Comparison of ENCODE assay signal across 1 cellular context in the genomic region with DNA sequence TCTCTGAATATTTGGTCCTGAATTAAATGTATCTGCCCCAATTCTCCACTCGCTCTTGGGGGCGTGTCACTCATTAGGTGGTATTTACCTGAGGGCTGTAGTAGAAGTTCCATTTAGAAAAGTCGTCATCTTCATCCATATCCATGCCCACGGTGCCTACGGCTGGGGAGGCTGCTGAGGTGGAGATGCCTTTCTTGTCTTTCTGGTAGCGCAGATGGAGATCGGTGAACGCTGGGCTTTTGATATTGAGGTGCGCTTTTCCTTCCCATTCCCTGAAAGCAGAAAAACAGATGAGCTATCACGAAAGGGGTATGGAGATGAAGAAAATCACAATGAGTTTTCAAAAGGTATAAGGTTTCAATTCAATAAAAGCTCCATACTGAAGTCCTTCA.
TF ChIP-seq lines count a peak whose summit lies in the region.

No MANE protein-coding gene starts in this region.

TF ChIP-seq in HepG2, 621 proteins besides CTCF, POLR2A, EP300 and RAD21 (continued from another document and continues in another):
- TF ChIP-seq, protein P1, sequence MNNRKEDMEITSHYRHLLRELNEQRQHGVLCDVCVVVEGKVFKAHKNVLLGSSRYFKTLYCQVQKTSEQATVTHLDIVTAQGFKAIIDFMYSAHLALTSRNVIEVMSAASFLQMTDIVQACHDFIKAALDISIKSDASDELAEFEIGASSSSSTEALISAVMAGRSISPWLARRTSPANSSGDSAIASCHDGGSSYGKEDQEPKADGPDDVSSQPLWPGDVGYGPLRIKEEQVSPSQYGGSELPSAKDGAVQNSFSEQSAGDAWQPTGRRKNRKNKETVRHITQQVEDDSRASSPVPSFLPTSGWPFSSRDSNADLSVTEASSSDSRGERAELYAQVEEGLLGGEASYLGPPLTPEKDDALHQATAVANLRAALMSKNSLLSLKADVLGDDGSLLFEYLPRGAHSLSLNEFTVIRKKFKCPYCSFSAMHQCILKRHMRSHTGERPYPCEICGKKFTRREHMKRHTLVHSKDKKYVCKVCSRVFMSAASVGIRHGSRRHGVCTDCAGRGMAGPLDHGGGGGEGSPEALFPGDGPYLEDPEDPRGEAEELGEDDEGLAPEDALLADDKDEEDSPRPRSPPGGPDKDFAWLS (CRISPR knock-in tag; IDR thresholded peaks at IDR 0.05; ENCODE audit: borderline replicate concordance), result no peak
- TF ChIP-seq ZNF446 (CRISPR knock-in tag; IDR thresholded peaks at IDR 0.05) (peak; percentile 37; the same call in 1 of the 2 replicates), KLF9 (CRISPR knock-in tag; IDR thresholded peaks at IDR 0.05; ENCODE audit: low read depth) (0 out of 2 replicates have a peak, but pooled peaks have one; percentile 8), ZNF225 (CRISPR knock-in tag; IDR thresholded peaks at IDR 0.05) (no peak), ZC3H13 (CRISPR knock-in tag; IDR thresholded peaks at IDR 0.05) (peak; percentile 98), KLF13 (CRISPR knock-in tag; IDR thresholded peaks at IDR 0.05) (no peak), ZNF264 (CRISPR knock-in tag; IDR thresholded peaks at IDR 0.05) (no peak), FOXP1 (IDR thresholded peaks at IDR 0.05) (no peak), FOXP1 (CRISPR knock-in tag; IDR thresholded peaks at IDR 0.05) (no peak), GTF2F1 (IDR thresholded peaks at IDR 0.05; ENCODE audit: low read length) (no peak), SMARCE1 (IDR thresholded peaks at IDR 0.05; ENCODE audit: borderline replicate concordance) (no peak), GABPA (IDR thresholded peaks at IDR 0.05; ENCODE audit: low read depth, low read length) (no peak), GABPA (CRISPR knock-in tag; IDR thresholded peaks at IDR 0.05; ENCODE audit: low read depth) (no peak), ZBTB8A (CRISPR knock-in tag; IDR thresholded peaks at IDR 0.05; ENCODE audit: borderline replicate concordance, low read depth) (no peak), ZNF772 (CRISPR knock-in tag; IDR thresholded peaks at IDR 0.05) (no peak), PAF1 (CRISPR knock-in tag; IDR thresholded peaks at IDR 0.05) (peak; percentile 79; the same call in 1 of the 2 replicates), SRSF4 (IDR thresholded peaks at IDR 0.05; ENCODE audit: low read depth, low read length, poor library complexity, severe bottlenecking) (no peak), ZNF138 (CRISPR knock-in tag; IDR thresholded peaks at IDR 0.05; ENCODE audit: low read depth) (no peak), YY1 (IDR thresholded peaks at IDR 0.05; ENCODE audit: insufficient read depth, insufficient replicate concordance, low read depth, low read length) (no peak), RORA (CRISPR knock-in tag; IDR thresholded peaks at IDR 0.05) (0 out of 2 replicates have a peak, but pooled peaks have one; percentile 48), SPEN (CRISPR knock-in tag; IDR thresholded peaks at IDR 0.05; ENCODE audit: low read depth) (no peak), ZNF30 (CRISPR knock-in tag; IDR thresholded peaks at IDR 0.05) (no peak)
- TF ChIP-seq, protein P2, sequence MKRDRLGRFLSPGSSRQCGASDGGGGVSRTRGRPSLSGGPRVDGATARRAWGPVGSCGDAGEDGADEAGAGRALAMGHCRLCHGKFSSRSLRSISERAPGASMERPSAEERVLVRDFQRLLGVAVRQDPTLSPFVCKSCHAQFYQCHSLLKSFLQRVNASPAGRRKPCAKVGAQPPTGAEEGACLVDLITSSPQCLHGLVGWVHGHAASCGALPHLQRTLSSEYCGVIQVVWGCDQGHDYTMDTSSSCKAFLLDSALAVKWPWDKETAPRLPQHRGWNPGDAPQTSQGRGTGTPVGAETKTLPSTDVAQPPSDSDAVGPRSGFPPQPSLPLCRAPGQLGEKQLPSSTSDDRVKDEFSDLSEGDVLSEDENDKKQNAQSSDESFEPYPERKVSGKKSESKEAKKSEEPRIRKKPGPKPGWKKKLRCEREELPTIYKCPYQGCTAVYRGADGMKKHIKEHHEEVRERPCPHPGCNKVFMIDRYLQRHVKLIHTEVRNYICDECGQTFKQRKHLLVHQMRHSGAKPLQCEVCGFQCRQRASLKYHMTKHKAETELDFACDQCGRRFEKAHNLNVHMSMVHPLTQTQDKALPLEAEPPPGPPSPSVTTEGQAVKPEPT (CRISPR knock-in tag; IDR thresholded peaks at IDR 0.05; ENCODE audit: low read depth), result no peak
- TF ChIP-seq, protein P3, sequence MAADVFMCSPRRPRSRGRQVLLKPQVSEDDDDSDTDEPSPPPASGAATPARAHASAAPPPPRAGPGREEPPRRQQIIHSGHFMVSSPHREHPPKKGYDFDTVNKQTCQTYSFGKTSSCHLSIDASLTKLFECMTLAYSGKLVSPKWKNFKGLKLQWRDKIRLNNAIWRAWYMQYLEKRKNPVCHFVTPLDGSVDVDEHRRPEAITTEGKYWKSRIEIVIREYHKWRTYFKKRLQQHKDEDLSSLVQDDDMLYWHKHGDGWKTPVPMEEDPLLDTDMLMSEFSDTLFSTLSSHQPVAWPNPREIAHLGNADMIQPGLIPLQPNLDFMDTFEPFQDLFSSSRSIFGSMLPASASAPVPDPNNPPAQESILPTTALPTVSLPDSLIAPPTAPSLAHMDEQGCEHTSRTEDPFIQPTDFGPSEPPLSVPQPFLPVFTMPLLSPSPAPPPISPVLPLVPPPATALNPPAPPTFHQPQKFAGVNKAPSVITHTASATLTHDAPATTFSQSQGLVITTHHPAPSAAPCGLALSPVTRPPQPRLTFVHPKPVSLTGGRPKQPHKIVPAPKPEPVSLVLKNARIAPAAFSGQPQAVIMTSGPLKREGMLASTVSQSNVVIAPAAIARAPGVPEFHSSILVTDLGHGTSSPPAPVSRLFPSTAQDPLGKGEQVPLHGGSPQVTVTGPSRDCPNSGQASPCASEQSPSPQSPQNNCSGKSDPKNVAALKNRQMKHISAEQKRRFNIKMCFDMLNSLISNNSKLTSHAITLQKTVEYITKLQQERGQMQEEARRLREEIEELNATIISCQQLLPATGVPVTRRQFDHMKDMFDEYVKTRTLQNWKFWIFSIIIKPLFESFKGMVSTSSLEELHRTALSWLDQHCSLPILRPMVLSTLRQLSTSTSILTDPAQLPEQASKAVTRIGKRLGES (CRISPR knock-in tag; IDR thresholded peaks at IDR 0.05; ENCODE audit: borderline replicate concordance), result no peak
- TF ChIP-seq, protein P4, sequence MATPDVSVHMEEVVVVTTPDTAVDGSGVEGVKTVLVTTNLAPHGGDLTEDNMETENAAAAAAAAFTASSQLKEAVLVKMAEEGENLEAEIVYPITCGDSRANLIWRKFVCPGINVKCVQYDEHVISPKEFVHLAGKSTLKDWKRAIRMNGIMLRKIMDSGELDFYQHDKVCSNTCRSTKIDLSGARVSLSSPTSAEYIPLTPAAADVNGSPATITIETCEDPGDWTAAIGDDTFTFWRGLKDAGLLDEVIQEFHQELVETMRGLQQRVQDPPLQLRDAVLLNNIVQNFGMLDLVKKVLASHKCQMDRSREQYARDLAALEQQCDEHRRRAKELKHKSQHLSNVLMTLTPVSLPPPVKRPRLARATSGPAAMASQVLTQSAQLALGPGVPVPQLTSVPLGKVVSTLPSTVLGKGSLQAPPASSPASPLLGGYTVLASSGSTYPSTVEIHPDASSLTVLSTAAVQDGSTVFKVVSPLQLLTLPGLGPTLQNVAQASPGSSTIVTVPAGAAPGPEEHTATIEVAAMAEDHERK (CRISPR knock-in tag; IDR thresholded peaks at IDR 0.05; ENCODE audit: low read depth), result no peak
- TF ChIP-seq, protein P5, sequence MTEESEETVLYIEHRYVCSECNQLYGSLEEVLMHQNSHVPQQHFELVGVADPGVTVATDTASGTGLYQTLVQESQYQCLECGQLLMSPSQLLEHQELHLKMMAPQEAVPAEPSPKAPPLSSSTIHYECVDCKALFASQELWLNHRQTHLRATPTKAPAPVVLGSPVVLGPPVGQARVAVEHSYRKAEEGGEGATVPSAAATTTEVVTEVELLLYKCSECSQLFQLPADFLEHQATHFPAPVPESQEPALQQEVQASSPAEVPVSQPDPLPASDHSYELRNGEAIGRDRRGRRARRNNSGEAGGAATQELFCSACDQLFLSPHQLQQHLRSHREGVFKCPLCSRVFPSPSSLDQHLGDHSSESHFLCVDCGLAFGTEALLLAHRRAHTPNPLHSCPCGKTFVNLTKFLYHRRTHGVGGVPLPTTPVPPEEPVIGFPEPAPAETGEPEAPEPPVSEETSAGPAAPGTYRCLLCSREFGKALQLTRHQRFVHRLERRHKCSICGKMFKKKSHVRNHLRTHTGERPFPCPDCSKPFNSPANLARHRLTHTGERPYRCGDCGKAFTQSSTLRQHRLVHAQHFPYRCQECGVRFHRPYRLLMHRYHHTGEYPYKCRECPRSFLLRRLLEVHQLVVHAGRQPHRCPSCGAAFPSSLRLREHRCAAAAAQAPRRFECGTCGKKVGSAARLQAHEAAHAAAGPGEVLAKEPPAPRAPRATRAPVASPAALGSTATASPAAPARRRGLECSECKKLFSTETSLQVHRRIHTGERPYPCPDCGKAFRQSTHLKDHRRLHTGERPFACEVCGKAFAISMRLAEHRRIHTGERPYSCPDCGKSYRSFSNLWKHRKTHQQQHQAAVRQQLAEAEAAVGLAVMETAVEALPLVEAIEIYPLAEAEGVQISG (CRISPR knock-in tag; IDR thresholded peaks at IDR 0.05), result 0 out of 2 replicates have a peak, but pooled peaks have one; percentile 26
- TF ChIP-seq, protein P6, sequence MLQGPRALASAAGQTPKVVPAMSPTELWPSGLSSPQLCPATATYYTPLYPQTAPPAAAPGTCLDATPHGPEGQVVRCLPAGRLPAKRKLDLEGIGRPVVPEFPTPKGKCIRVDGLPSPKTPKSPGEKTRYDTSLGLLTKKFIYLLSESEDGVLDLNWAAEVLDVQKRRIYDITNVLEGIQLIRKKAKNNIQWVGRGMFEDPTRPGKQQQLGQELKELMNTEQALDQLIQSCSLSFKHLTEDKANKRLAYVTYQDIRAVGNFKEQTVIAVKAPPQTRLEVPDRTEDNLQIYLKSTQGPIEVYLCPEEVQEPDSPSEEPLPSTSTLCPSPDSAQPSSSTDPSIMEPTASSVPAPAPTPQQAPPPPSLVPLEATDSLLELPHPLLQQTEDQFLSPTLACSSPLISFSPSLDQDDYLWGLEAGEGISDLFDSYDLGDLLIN (CRISPR knock-in tag; IDR thresholded peaks at IDR 0.05; ENCODE audit: borderline replicate concordance), result no peak
- TF ChIP-seq, protein P7, sequence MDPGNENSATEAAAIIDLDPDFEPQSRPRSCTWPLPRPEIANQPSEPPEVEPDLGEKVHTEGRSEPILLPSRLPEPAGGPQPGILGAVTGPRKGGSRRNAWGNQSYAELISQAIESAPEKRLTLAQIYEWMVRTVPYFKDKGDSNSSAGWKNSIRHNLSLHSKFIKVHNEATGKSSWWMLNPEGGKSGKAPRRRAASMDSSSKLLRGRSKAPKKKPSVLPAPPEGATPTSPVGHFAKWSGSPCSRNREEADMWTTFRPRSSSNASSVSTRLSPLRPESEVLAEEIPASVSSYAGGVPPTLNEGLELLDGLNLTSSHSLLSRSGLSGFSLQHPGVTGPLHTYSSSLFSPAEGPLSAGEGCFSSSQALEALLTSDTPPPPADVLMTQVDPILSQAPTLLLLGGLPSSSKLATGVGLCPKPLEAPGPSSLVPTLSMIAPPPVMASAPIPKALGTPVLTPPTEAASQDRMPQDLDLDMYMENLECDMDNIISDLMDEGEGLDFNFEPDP (CRISPR knock-in tag; conservative IDR thresholded peaks at IDR 0.05), result no peak
- TF ChIP-seq, protein P8, sequence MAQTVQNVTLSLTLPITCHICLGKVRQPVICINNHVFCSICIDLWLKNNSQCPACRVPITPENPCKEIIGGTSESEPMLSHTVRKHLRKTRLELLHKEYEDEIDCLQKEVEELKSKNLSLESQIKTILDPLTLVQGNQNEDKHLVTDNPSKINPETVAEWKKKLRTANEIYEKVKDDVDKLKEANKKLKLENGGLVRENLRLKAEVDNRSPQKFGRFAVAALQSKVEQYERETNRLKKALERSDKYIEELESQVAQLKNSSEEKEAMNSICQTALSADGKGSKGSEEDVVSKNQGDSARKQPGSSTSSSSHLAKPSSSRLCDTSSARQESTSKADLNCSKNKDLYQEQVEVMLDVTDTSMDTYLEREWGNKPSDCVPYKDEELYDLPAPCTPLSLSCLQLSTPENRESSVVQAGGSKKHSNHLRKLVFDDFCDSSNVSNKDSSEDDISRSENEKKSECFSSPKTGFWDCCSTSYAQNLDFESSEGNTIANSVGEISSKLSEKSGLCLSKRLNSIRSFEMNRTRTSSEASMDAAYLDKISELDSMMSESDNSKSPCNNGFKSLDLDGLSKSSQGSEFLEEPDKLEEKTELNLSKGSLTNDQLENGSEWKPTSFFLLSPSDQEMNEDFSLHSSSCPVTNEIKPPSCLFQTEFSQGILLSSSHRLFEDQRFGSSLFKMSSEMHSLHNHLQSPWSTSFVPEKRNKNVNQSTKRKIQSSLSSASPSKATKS (CRISPR knock-in tag; IDR thresholded peaks at IDR 0.05), result no peak
- TF ChIP-seq, protein P9, sequence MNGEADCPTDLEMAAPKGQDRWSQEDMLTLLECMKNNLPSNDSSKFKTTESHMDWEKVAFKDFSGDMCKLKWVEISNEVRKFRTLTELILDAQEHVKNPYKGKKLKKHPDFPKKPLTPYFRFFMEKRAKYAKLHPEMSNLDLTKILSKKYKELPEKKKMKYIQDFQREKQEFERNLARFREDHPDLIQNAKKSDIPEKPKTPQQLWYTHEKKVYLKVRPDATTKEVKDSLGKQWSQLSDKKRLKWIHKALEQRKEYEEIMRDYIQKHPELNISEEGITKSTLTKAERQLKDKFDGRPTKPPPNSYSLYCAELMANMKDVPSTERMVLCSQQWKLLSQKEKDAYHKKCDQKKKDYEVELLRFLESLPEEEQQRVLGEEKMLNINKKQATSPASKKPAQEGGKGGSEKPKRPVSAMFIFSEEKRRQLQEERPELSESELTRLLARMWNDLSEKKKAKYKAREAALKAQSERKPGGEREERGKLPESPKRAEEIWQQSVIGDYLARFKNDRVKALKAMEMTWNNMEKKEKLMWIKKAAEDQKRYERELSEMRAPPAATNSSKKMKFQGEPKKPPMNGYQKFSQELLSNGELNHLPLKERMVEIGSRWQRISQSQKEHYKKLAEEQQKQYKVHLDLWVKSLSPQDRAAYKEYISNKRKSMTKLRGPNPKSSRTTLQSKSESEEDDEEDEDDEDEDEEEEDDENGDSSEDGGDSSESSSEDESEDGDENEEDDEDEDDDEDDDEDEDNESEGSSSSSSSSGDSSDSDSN (CRISPR knock-in tag; IDR thresholded peaks at IDR 0.05), result no peak; the same call in 1 of the 2 replicates
- TF ChIP-seq, protein P10, sequence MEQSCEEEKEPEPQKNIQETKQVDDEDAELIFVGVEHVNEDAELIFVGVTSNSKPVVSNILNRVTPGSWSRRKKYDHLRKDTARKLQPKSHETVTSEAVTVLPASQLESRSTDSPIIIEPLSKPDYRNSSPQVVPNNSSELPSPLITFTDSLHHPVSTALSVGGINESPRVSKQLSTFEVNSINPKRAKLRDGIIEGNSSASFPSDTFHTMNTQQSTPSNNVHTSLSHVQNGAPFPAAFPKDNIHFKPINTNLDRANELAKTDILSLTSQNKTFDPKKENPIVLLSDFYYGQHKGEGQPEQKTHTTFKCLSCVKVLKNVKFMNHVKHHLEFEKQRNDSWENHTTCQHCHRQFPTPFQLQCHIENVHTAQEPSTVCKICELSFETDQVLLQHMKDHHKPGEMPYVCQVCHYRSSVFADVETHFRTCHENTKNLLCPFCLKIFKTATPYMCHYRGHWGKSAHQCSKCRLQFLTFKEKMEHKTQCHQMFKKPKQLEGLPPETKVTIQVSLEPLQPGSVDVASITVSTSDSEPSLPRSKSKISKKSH (CRISPR knock-in tag; IDR thresholded peaks at IDR 0.05; ENCODE audit: borderline replicate concordance), result no peak
